In the genomic region with DNA sequence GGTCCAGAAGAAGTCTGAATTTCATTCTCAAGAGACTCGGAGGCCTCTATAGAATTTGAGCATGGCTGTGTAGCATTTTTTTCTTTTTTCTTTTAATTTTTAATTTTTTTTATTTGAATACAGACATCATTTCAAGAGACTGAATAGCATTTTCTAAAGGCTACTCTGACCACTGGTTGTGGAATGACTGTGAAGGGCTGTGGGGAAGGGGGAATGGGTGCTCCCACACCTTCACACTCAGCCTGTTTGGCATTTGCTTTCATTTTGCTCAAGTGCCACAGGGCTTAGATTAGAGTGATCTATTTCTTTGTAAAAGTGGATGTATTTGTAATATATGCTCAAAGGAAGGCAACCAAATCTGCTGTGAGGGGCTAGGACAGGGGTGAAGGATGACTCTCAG, we compare ENCODE assay signal across 18 cellular contexts.
DNase-seq lines count a peak whose midpoint lies in the region; ATAC-seq lines count a peak whose summit lies in the region.
"Had no signal": no experiment of that assay in that cellular context is flagged by ENCODE, and none has a peak within 500 bp of the region (broad histone marks: within the 10 kb centered on the region; RNA-seq: fewer than 3 reads in every experiment).

No MANE protein-coding gene starts in this region.

- peak; percentile 9 for DNase-seq in amniotic epithelial cell (ENCODE audit: low read depth)
- no peak for DNase-seq in amniotic stem cell (lab: John Stamatoyannopoulos, UW)
- DNase-seq in KG1 (lab: John Stamatoyannopoulos, UW) = no peak
- DNase-seq in iPS-NIHi7 (ENCODE audit: extremely low spot score) = no peak
- DNase-seq: activated CD4-positive, alpha-beta memory T cell treated with anti-CD3 and anti-CD28 coated beads for 36 hours; activated naive CD4-positive, alpha-beta T cell; CD4-positive, CD25-positive, alpha-beta regulatory T cell; foreskin keratinocyte; MG63; natural killer cell; pancreas; right lobe of liver; testis had no signal

- peak; percentile 76 for ATAC-seq in GM18868 (IDR thresholded peaks at IDR 0.05; ENCODE audit: unreplicated experiment)
- ATAC-seq in GM21786 (IDR thresholded peaks at IDR 0.05; ENCODE audit: unreplicated experiment) = peak; percentile 67
- ATAC-seq in HG03159 (IDR thresholded peaks at IDR 0.05; ENCODE audit: unreplicated experiment) = peak; percentile 63
- ATAC-seq in GM21723 (IDR thresholded peaks at IDR 0.05; ENCODE audit: unreplicated experiment) = no peak
- ATAC-seq: foreskin keratinocyte, natural killer cell, pancreas, right lobe of liver, Right ventricle myocardium inferior had no signal
